1 cellular context compared by ENCODE assay signal in genomic region chr2:74551942-74552913, GRCh38.
TF ChIP-seq lines count a peak whose summit lies in the region.

No MANE protein-coding gene starts in this region.

TF ChIP-seq in K562, 482 proteins besides CTCF, POLR2A, EP300 and RAD21:
- TF ChIP-seq NELFE (IDR thresholded peaks at IDR 0.05; ENCODE audit: insufficient read depth, insufficient read length) (no peak), RBM25 (IDR thresholded peaks at IDR 0.05; ENCODE audit: low read depth, low read length, severe bottlenecking) (peak; percentile 49), ZFP36 (IDR thresholded peaks at IDR 0.05; ENCODE audit: low read depth, low read length, partially characterized antibody) (peak; percentile 60), NR4A1 (CRISPR knock-in tag; IDR thresholded peaks at IDR 0.05) (no peak), NR4A1 (tag; IDR thresholded peaks at IDR 0.05) (no peak), SMARCE1 (IDR thresholded peaks at IDR 0.05) (0 out of 2 replicates have a peak, but pooled peaks have one; percentile 13), BCOR (IDR thresholded peaks at IDR 0.05) (peak; percentile 54; the same call in 1 of the 2 replicates)
TF ChIP-seq in K562: peak in this region for 4.
